Comparison of ENCODE assay signal across 9 cellular contexts in the genomic region with DNA sequence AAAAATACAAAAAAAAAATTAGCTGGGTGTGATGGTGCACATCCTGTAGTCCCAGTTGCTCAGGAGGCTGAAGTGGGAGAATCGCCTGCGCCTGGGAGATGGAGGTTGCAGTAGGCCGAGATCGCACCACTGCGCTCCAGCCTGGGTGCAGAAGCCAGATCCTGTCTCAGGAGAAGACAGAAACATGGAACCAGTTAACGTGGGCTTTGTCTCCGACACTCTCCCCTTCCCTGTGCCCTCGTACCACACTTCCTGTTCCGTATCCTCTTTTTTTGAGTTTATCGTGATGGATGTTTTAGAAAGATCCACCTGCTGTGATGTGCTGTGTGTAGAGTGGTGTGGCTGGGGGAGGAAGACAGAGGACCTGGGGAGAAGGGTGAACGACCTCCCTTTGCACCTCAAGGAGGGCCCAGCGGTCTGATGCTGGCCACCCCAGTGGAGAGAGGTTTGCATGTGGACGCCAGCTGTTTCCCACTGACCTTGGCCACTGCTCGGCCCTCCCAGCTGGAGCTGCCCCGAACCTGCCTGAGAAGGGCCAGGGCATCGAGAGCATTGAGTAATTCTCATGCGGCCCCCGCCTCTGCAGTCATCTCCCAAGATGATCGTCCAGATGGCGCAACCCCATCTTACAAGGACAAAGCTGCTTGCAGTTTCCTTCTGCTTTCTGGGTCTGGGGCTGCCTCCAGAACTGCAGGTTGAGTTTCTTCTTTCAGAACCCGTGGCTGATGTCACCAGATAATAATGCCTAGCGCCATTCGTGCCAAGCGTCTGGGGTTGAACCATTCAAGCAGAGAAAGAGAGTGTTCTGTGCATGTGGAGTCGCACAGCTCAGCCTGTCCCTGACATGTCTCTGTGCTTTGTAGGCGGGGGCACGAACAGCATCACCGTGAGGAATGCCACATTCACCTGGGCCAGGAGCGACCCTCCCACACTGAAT.
DNase-seq lines count a peak whose midpoint lies in the region; ATAC-seq lines count a peak whose summit lies in the region.
"Had no signal": no experiment of that assay in that cellular context is flagged by ENCODE, and none has a peak within 500 bp of the region (broad histone marks: within the 10 kb centered on the region; RNA-seq: fewer than 3 reads in every experiment).

No MANE protein-coding gene starts in this region.

- H3K4me1 ChIP-seq in SJSA1 (replicated peaks), result peaks cover 51% of the 10 kb centered on the region
- peaks cover 10 to 13% of the 10 kb centered on the region in 2 experiments for H3K4me1 ChIP-seq in trophoblast cell (ENCODE audit: control insufficient read depth in 1 of 2, insufficient read depth in 2 of 2, low read length in 2 of 2)

- DNase-seq in CD1c-positive myeloid dendritic cell (ENCODE audit: extremely low spot score) (peak; percentile 94), SJSA1 (ENCODE audit: low read depth in 1 of 2, low spot score in 2 of 2) (no peak), Right ventricle myocardium superior (peak; percentile 77), trophoblast cell (peak in 1 of 2 donors; percentile 32), amniotic stem cell (lab: John Stamatoyannopoulos, UW) (no peak), NCI-H2081 treated with DMSO at 0.1 percent for 48 hours (lab: John Stamatoyannopoulos, UW) (no peak)
- DNase-seq: activated naive CD4-positive, alpha-beta T cell treated with anti-CD3 and anti-CD28 coated beads for 36 hours had no signal

- H3K18ac ChIP-seq in trophoblast cell (ENCODE audit: low read length), result peak overlapping the region; percentile 30

- intact Hi-C loops in Right ventricle myocardium superior (cut with DNase I), result no loop called here

- no peak overlapping the region for H2AFZ ChIP-seq in trophoblast cell (ENCODE audit: insufficient read depth, low read length, poor library complexity)

- H3K23ac ChIP-seq in trophoblast cell (ENCODE audit: low read length), result no peak overlapping the region

- H4K91ac ChIP-seq in trophoblast cell (ENCODE audit: low read depth, low read length), result peak overlapping the region; percentile 17

- H3K4me3 ChIP-seq in SJSA1 (no peak overlapping the region), trophoblast cell (ENCODE audit: low read depth, low read length) (peak overlapping the region; percentile 32)

- no peak overlapping the region for H4K12ac ChIP-seq in trophoblast cell (ENCODE audit: low read depth, low read length)

- no peak overlapping the region for H2BK5ac ChIP-seq in trophoblast cell (ENCODE audit: low read depth, low read length, poor library complexity)

- no peak overlapping the region for H3K9ac ChIP-seq in trophoblast cell (ENCODE audit: low read length)

- no peak overlapping the region for H3K4ac ChIP-seq in trophoblast cell (ENCODE audit: low read depth, low read length)

- H4K8ac ChIP-seq in trophoblast cell (ENCODE audit: low read depth, low read length), result peak overlapping the region; percentile 33

- H3K36me3 ChIP-seq in SJSA1, result peaks cover 60% of the 10 kb centered on the region
- H3K36me3 ChIP-seq in trophoblast cell (ENCODE audit: control insufficient read depth in 1 of 2, insufficient read depth in 2 of 2, low read length in 2 of 2), result peaks cover 13 to 15% of the 10 kb centered on the region in 2 experiments

- H3K14ac ChIP-seq in trophoblast cell (ENCODE audit: low read length), result peak overlapping the region; percentile 45

- peak overlapping the region; percentile 88 for H3K27ac ChIP-seq in SJSA1
- no peak overlapping the region for H3K27ac ChIP-seq in trophoblast cell (ENCODE audit: low read depth, low read length)

- no peaks in the 10 kb centered on the region for H3K27me3 ChIP-seq in SJSA1 (replicated peaks)
- H3K27me3 ChIP-seq in trophoblast cell (ENCODE audit: insufficient read depth, low read length), result no peaks in the 10 kb centered on the region

- peak overlapping the region; percentile 66 for H2AK5ac ChIP-seq in trophoblast cell (ENCODE audit: low read length)

- no peak overlapping the region for H3K4me2 ChIP-seq in trophoblast cell (ENCODE audit: low read length)

- peaks cover 4% of the 10 kb centered on the region for H3K79me1 ChIP-seq in trophoblast cell (ENCODE audit: low read length)

- H2BK120ac ChIP-seq in trophoblast cell (ENCODE audit: insufficient read depth, low read length, poor library complexity), result peak overlapping the region; percentile 56

- no CpG with 5 or more reads among the region's 29 CpGs for WGBS in trophoblast cell (ENCODE audit: extremely low coverage, insufficient coverage, insufficient read length)

- ATAC-seq in Right ventricle myocardium superior (ENCODE audit: poor library complexity), result peak; percentile 38
- ATAC-seq in GM18502 (IDR thresholded peaks at IDR 0.05; ENCODE audit: poor library complexity, unreplicated experiment), result no peak
- ATAC-seq in GM18873 (IDR thresholded peaks at IDR 0.05; ENCODE audit: low FRiP score, unreplicated experiment), result no peak

- peak overlapping the region; percentile 51 for H2BK12ac ChIP-seq in trophoblast cell (ENCODE audit: low read length)

- peaks cover 2% of the 10 kb centered on the region for H3K79me2 ChIP-seq in trophoblast cell (ENCODE audit: control insufficient read depth, insufficient read depth, low read length, poor library complexity)

- H3K9me3 ChIP-seq in SJSA1 (replicated peaks) (peaks cover 5% of the 10 kb centered on the region; the same call in 1 of the 2 replicates), trophoblast cell (ENCODE audit: insufficient read depth, low read depth, low read length) (no peaks in the 10 kb centered on the region)

Comparison
In these comparisons a context has a peak if more than half of its experiments do, and no peak if none do; other contexts are left out.
1. DNase-seq: peak in CD1c-positive myeloid dendritic cell (single experiment) and Right ventricle myocardium superior (single experiment); none in SJSA1 (0 of 2), amniotic stem cell (single experiment) and NCI-H2081 treated with DMSO at 0.1 percent for 48 hours (single experiment).